ENCODE assay signal across 8 cellular contexts in the genomic region with DNA sequence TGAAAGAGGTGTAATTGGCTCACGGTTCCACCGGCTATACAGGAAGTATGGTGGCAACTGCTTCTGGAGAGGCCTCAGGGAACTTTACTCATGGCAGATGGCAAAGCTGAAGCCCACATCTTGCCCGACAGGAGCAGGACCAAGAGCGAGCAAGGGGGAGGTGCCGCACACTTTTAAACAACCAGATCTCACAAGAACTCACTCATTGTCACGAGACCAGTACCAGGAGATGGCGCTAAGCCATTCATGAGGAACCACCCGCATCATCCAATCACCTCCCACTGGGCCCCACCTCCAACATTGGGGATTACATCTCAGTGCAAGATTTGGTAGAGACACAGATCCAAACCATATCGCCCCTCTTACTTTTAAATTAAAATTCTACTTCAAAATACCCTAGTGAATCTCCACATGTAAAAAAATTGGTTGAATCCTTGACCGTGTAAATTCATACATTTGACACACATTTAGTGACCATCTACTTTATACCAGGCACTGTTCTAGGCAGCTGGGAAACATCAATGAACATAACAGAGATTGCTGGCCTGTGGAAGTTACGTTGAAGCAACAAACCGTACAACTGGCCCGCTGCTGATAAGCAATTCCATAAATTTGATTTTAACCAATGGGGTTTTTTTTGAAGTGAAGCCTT.
A peak's percentile ranks its signal among the peaks of the same experiment; 100 is the strongest.
DNase-seq lines count a peak whose midpoint lies in the region; ATAC-seq and TF ChIP-seq lines count a peak whose summit lies in the region.
"Had no signal": no experiment of that assay in that cellular context is flagged by ENCODE, and none has a peak within 500 bp of the region (broad histone marks: within the 10 kb centered on the region; RNA-seq: fewer than 3 reads in every experiment).

No MANE protein-coding gene starts in this region.

- H3K27me3 Mint-ChIP-seq in activated naive CD8-positive, alpha-beta T cell treated with anti-CD3 and anti-CD28 coated beads, Interleukin-2, amount 50 U/mL, for 24 hours = no peaks in the 10 kb centered on the region
- no peaks in the 10 kb centered on the region for H3K27me3 Mint-ChIP-seq in neural crest cell (ENCODE audit: low read depth)

- no peak for ATAC-seq in activated naive CD8-positive, alpha-beta T cell treated with anti-CD3 and anti-CD28 coated beads, Interleukin-2, amount 50 U/mL, for 24 hours
- ATAC-seq in HG02884 (IDR thresholded peaks at IDR 0.05; ENCODE audit: unreplicated experiment) (no peak), HG03457 (IDR thresholded peaks at IDR 0.05; ENCODE audit: unreplicated experiment) (no peak)

- H3K4me1 Mint-ChIP-seq in activated naive CD8-positive, alpha-beta T cell treated with anti-CD3 and anti-CD28 coated beads, Interleukin-2, amount 50 U/mL, for 24 hours = peaks cover 98% of the 10 kb centered on the region
- H3K4me1 Mint-ChIP-seq in neural crest cell = peaks cover 9% of the 10 kb centered on the region

- peaks cover 2% of the 10 kb centered on the region for H3K36me3 Mint-ChIP-seq in activated naive CD8-positive, alpha-beta T cell treated with anti-CD3 and anti-CD28 coated beads, Interleukin-2, amount 50 U/mL, for 24 hours (ENCODE audit: low read depth)
- no peaks in the 10 kb centered on the region for H3K36me3 Mint-ChIP-seq in neural crest cell (ENCODE audit: low read depth)

- peak overlapping the region; percentile 72 for H3K4me3 ChIP-seq in GM12865 (ENCODE audit: low read depth, low read length)
- H3K4me3 ChIP-seq: transverse colon had no signal

- H3K27ac Mint-ChIP-seq in activated naive CD8-positive, alpha-beta T cell treated with anti-CD3 and anti-CD28 coated beads, Interleukin-2, amount 50 U/mL, for 24 hours = peak overlapping the region; percentile 80
- H3K27ac Mint-ChIP-seq in neural crest cell (ENCODE audit: unreplicated experiment) = no peak overlapping the region

- no peak overlapping the region for H3K4me3 Mint-ChIP-seq in activated naive CD8-positive, alpha-beta T cell treated with anti-CD3 and anti-CD28 coated beads, Interleukin-2, amount 50 U/mL, for 24 hours
- no peak overlapping the region for H3K4me3 Mint-ChIP-seq in neural crest cell

- DNase-seq in GM12865 (ENCODE audit: low read depth) = peak; percentile 92
- DNase-seq in activated naive CD8-positive, alpha-beta T cell treated with anti-CD3 and anti-CD28 coated beads, Interleukin-2, amount 50 U/mL, for 24 hours = no peak
- no peak for DNase-seq in neural crest cell (ENCODE audit: low read depth, low spot score)
- no peak for DNase-seq in effector CD8-positive, alpha-beta T cell (lab: John Stamatoyannopoulos, UW)
- DNase-seq: transverse colon had no signal

- H3K9me3 Mint-ChIP-seq in activated naive CD8-positive, alpha-beta T cell treated with anti-CD3 and anti-CD28 coated beads, Interleukin-2, amount 50 U/mL, for 24 hours = no peaks in the 10 kb centered on the region
- no peaks in the 10 kb centered on the region for H3K9me3 Mint-ChIP-seq in neural crest cell

- TF ChIP-seq CTCF in GM12865 (IDR thresholded peaks at IDR 0.05; ENCODE audit: insufficient read depth, low read depth, low read length, missing control alignments) (peak; percentile 51), LNCAP (IDR thresholded peaks at IDR 0.05) (peak; percentile 19; the same call in 1 of the 2 replicates), neural crest cell (conservative IDR thresholded peaks at IDR 0.05) (peak; percentile 19)
